ENCODE assay signal across 14 cellular contexts in genomic region chr12:65642006-65642695, GRCh38.
DNase-seq lines count a peak whose midpoint lies in the region; ATAC-seq and TF ChIP-seq lines count a peak whose summit lies in the region.
"Had no signal": no experiment of that assay in that cellular context is flagged by ENCODE, and none has a peak within 500 bp of the region (broad histone marks: within the 10 kb centered on the region; RNA-seq: fewer than 3 reads in every experiment).

No MANE protein-coding gene starts in this region.

- peak overlapping the region; percentile 31 for H2BK5ac ChIP-seq in trophoblast cell (ENCODE audit: low read depth, low read length, poor library complexity)

- TF ChIP-seq CTCF in PC-3 (conservative IDR thresholded peaks at IDR 0.05; ENCODE audit: low read depth, low read length) (no peak), vagina (IDR thresholded peaks at IDR 0.05) (no peak)

- peak overlapping the region; percentile 99 for H3K27ac ChIP-seq in PC-3 (ENCODE audit: low read length)
- H3K27ac ChIP-seq in epithelial cell of prostate: peak overlapping the region; percentile 100
- H3K27ac ChIP-seq in trophoblast cell (ENCODE audit: low read depth, low read length): no peak overlapping the region
- H3K27ac ChIP-seq in vagina: no peak overlapping the region

- CTCF ChIA-PET in PC-3 (lab: Charles Lee): no interaction called here

- no peak overlapping the region for H3K4ac ChIP-seq in trophoblast cell (ENCODE audit: low read depth, low read length)

- no peaks in the 10 kb centered on the region for H3K9me3 ChIP-seq in PC-3 (ENCODE audit: low read length)
- no peaks in the 10 kb centered on the region for H3K9me3 ChIP-seq in trophoblast cell (ENCODE audit: insufficient read depth, low read depth, low read length)
- H3K9me3 ChIP-seq in vagina: no peaks in the 10 kb centered on the region
- H3K9me3 ChIP-seq: BE2C had no signal

- no peak overlapping the region for H2AK5ac ChIP-seq in trophoblast cell (ENCODE audit: low read length)

- no peak for TF ChIP-seq POLR2A in vagina (IDR thresholded peaks at IDR 0.05)

- BruUV-seq in PC-3 (replicated peaks; lab: Mats Ljungman, UMichigan): no TSS peak

- H3F3A ChIP-seq in PC-3 (ENCODE audit: low read length, unreplicated experiment): peaks cover 4% of the 10 kb centered on the region

- H3K14ac ChIP-seq in trophoblast cell (ENCODE audit: low read length): no peak overlapping the region

- no peak overlapping the region for H3K18ac ChIP-seq in trophoblast cell (ENCODE audit: low read length)

- H2AFZ ChIP-seq in PC-3 (ENCODE audit: low read length) (no peak overlapping the region), trophoblast cell (ENCODE audit: insufficient read depth, low read length, poor library complexity) (no peak overlapping the region)

- no peak overlapping the region for H3K4me2 ChIP-seq in PC-3 (ENCODE audit: low read length)
- H3K4me2 ChIP-seq in trophoblast cell (ENCODE audit: low read length): no peak overlapping the region

- peak; percentile 48 for DNase-seq in G401 (ENCODE audit: low spot score)
- no peak for DNase-seq in PC-3
- no peak for DNase-seq in epithelial cell of prostate (ENCODE audit: low read depth, low spot score)
- DNase-seq in trophoblast cell: no peak
- DNase-seq in vagina (ENCODE audit: extremely low spot score in 2 of 2): no peak
- no peak for DNase-seq in activated CD8-positive, alpha-beta memory T cell treated with anti-CD3 and anti-CD28 coated beads, Interleukin-2, amount 50 U/mL, for 48 hours
- DNase-seq: BE2C; CD4-positive, alpha-beta T cell; DMS79; NCI-H1436 treated with DMSO at 0.1 percent for 48 hours; NCI-H2029 treated with DMSO at 0.1 percent for 48 hours; NCI-H748 treated with DMSO at 0.1 percent for 48 hours had no signal

- no peak overlapping the region for H3K23ac ChIP-seq in trophoblast cell (ENCODE audit: low read length)

- no peaks in the 10 kb centered on the region for H3K27me3 ChIP-seq in PC-3 (ENCODE audit: low read length)
- no peaks in the 10 kb centered on the region for H3K27me3 ChIP-seq in trophoblast cell (ENCODE audit: insufficient read depth, low read length)
- H3K27me3 ChIP-seq in vagina: no peaks in the 10 kb centered on the region
- H3K27me3 ChIP-seq: BE2C had no signal

- peak overlapping the region; percentile 11 for H2BK12ac ChIP-seq in trophoblast cell (ENCODE audit: low read length)

- POLR2A ChIA-PET in PC-3 (lab: Charles Lee; ENCODE audit: unreplicated experiment): no interaction called here

- H4K91ac ChIP-seq in trophoblast cell (ENCODE audit: low read depth, low read length): no peak overlapping the region

- H3K79me2 ChIP-seq in PC-3 (ENCODE audit: low read length): peaks cover 2% of the 10 kb centered on the region; the same call in 1 of the 2 replicates
- no peaks in the 10 kb centered on the region for H3K79me2 ChIP-seq in trophoblast cell (ENCODE audit: control insufficient read depth, insufficient read depth, low read length, poor library complexity)

- in situ Hi-C loops in G401 (cut with HindIII; ENCODE audit: low sequenced_read_pairs): no loop called here

- peak overlapping the region; percentile 7 for H2BK120ac ChIP-seq in trophoblast cell (ENCODE audit: insufficient read depth, low read length, poor library complexity)

- H3K4me1 ChIP-seq in PC-3 (ENCODE audit: insufficient read depth, low read length): peaks cover 43% of the 10 kb centered on the region
- peaks cover 0 to under 1% of the 10 kb centered on the region in 2 experiments for H3K4me1 ChIP-seq in trophoblast cell (ENCODE audit: control insufficient read depth in 1 of 2, insufficient read depth in 2 of 2, low read length in 2 of 2)
- no peaks in the 10 kb centered on the region for H3K4me1 ChIP-seq in vagina
- H3K4me1 ChIP-seq: BE2C had no signal

- intact Hi-C loops in PC-3 (cut with micrococcal nuclease): no loop called here
- intact Hi-C loops in vagina (cut with DNase I): no loop called here

- WGBS in trophoblast cell (ENCODE audit: extremely low coverage, insufficient coverage, insufficient read length): no CpG with 5 or more reads among the region's 5 CpGs

- H4K20me1 ChIP-seq in PC-3 (ENCODE audit: low read length): no peaks in the 10 kb centered on the region

- H3K9ac ChIP-seq in PC-3 (ENCODE audit: low read length) (no peak overlapping the region), trophoblast cell (ENCODE audit: low read length) (no peak overlapping the region)

- no peak overlapping the region for H4K8ac ChIP-seq in trophoblast cell (ENCODE audit: low read depth, low read length)

- no peak for ATAC-seq in PC-3
- no peak for ATAC-seq in HG02678 (IDR thresholded peaks at IDR 0.05; ENCODE audit: unreplicated experiment)
- ATAC-seq: Right ventricle myocardium inferior had no signal

- H3K36me3 ChIP-seq in PC-3 (ENCODE audit: low read depth, low read length): no peaks in the 10 kb centered on the region
- H3K36me3 ChIP-seq in trophoblast cell (ENCODE audit: control insufficient read depth in 1 of 2, insufficient read depth in 2 of 2, low read length in 2 of 2): peaks cover 0 to 2% of the 10 kb centered on the region in 2 experiments
- H3K36me3 ChIP-seq in vagina: no peaks in the 10 kb centered on the region
- H3K36me3 ChIP-seq: BE2C had no signal

- H3K9me2 ChIP-seq in PC-3 (replicated peaks; ENCODE audit: low read length): no peaks in the 10 kb centered on the region

- H4K12ac ChIP-seq in trophoblast cell (ENCODE audit: low read depth, low read length): no peak overlapping the region

- H3K4me3 ChIP-seq in PC-3 (ENCODE audit: low read length) (no peak overlapping the region), trophoblast cell (ENCODE audit: low read depth, low read length) (no peak overlapping the region), vagina (no peak overlapping the region)

- no peaks in the 10 kb centered on the region for H3K79me1 ChIP-seq in trophoblast cell (ENCODE audit: low read length)

Comparison
In these comparisons a context has a peak if more than half of its experiments do, and no peak if none do; other contexts are left out.
1. H3K27ac ChIP-seq: peak in PC-3 (single experiment) and epithelial cell of prostate (single experiment); none in trophoblast cell (single experiment) and vagina (single experiment).